8 cellular contexts compared by ENCODE assay signal in the genomic region with DNA sequence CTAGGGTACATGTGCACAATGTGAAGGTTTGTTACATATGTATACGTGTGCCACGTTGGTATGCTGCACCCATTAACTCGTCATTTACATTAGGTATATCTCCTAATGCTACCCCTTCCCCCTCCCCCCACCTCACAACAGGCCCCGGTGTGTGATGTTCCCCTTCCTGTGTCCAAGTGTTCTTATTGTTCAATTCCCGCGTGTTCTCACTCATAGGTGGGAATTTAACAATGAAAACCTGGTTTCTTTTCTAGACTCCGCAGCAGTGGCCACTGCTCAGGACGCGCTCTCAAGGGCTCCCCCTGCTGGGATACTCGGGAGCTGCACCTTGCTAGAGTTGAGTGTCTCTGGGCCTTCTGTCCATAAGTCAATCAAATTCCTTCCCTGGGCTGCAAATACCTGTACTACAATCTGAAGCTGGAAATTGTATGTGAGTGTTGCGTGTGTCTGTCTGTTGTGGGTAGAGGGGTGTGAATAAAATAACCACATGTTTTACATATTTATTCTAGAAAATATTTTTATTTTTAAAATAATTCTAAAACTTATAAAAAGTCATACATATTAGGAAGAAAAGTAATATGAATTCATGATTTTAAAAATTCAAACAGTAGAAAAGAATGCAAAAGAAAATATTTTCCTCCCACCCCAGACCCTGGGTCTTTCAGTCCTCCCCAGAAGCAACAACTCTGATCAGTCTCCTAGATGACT. TPM values are rescaled to one million over a fixed set of nuclear protein-coding genes. Genes with fewer than 3 reads are reported as not detected.
DNase-seq lines count a peak whose midpoint lies in the region; ATAC-seq, FAIRE-seq and TF ChIP-seq lines count a peak whose summit lies in the region.

No MANE protein-coding gene starts in this region.

- no peak overlapping the region; the same call in 1 of the 2 replicates for H2AFZ ChIP-seq in SK-N-SH (ENCODE audit: low read depth)

- peak overlapping the region; percentile 27 for H3K27ac Mint-ChIP-seq in activated naive CD4-positive, alpha-beta T cell treated with anti-CD3 and anti-CD28 coated beads, Interleukin-2, amount 50 U/mL, for 24 hours

- intact Hi-C loops in Right ventricle myocardium superior (cut with DNase I): loop anchor here (5.0 kb wide), 1 partner anchor 145 kb away; no protein-coding TSS in a partner anchor

- peaks cover 2% of the 10 kb centered on the region for H3K27me3 Mint-ChIP-seq in activated naive CD4-positive, alpha-beta T cell treated with anti-CD3 and anti-CD28 coated beads, Interleukin-2, amount 50 U/mL, for 24 hours

- H3K4me3 Mint-ChIP-seq in activated naive CD4-positive, alpha-beta T cell treated with anti-CD3 and anti-CD28 coated beads, Interleukin-2, amount 50 U/mL, for 24 hours: peak overlapping the region; percentile 86

- ATAC-seq in Right ventricle myocardium superior (ENCODE audit: poor library complexity): peak; percentile 94

- peaks cover 16% of the 10 kb centered on the region for H3F3A ChIP-seq in SK-N-SH (replicated peaks; ENCODE audit: insufficient read depth)

- no peak for TF ChIP-seq POLR2A in tibial nerve (IDR thresholded peaks at IDR 0.05)

- H3K9me3 Mint-ChIP-seq in activated naive CD4-positive, alpha-beta T cell treated with anti-CD3 and anti-CD28 coated beads, Interleukin-2, amount 50 U/mL, for 24 hours: no peaks in the 10 kb centered on the region

- no peaks in the 10 kb centered on the region for H4K20me1 ChIP-seq in SK-N-SH (ENCODE audit: insufficient read depth)

- TF ChIP-seq EP300 in SK-N-SH (IDR thresholded peaks at IDR 0.05; ENCODE audit: borderline replicate concordance in 1 of 2, low read depth in 1 of 2, low read length in 1 of 2) (no peak), tibial nerve (IDR thresholded peaks at IDR 0.05) (no peak)

- no peak overlapping the region for H3K9ac ChIP-seq in SK-N-SH

- FAIRE-seq in GM18507 (lab: Jason Lieb, UNC): peak; percentile 85

- no peaks in the 10 kb centered on the region for H3K27me3 ChIP-seq in SK-N-SH (ENCODE audit: insufficient read depth)
- no peaks in the 10 kb centered on the region for H3K27me3 ChIP-seq in tibial nerve

- DNase-seq in GM18507 (ENCODE audit: extremely low spot score, insufficient read length, low read depth) (peak; percentile 71), NAMALWA (ENCODE audit: low spot score) (peak; percentile 92), SK-N-SH (peak; percentile 74), Right ventricle myocardium superior (peak; percentile 92), pons (ENCODE audit: low spot score) (peak; percentile 57), tibial nerve (ENCODE audit: low spot score in 2 of 2) (peak; percentile 76 to 92)

- WGBS in SK-N-SH (ENCODE audit: low lambda C conversion rate): 16% methylated on average over 11 of the region's 11 CpGs
- WGBS in tibial nerve, 2 donors: 1 to 2% methylated on average over 11 of the region's 11 CpGs

- H3K36me3 Mint-ChIP-seq in activated naive CD4-positive, alpha-beta T cell treated with anti-CD3 and anti-CD28 coated beads, Interleukin-2, amount 50 U/mL, for 24 hours: no peaks in the 10 kb centered on the region

- H3K4me2 ChIP-seq in SK-N-SH: peak overlapping the region; percentile 58; the same call in 1 of the 2 replicates

- POLR2A ChIA-PET in SK-N-SH (lab: Yijun Ruan, JAX): interaction anchor here (0.9 to 1.1 kb wide), 2 partner anchors 32 to 163 kb away, joined by 3 read pairs; no protein-coding TSS in a partner anchor

- H3K9me3 ChIP-seq in SK-N-SH (no peaks in the 10 kb centered on the region), tibial nerve (no peaks in the 10 kb centered on the region)

- no peaks in the 10 kb centered on the region for H3K4me1 Mint-ChIP-seq in activated naive CD4-positive, alpha-beta T cell treated with anti-CD3 and anti-CD28 coated beads, Interleukin-2, amount 50 U/mL, for 24 hours

- no peaks in the 10 kb centered on the region for H3K9me2 ChIP-seq in SK-N-SH

- H3K27ac ChIP-seq in 22Rv1: no peak overlapping the region; the same call in 1 of the 2 replicates
- H3K27ac ChIP-seq in SK-N-SH (ENCODE audit: low read depth in 2 of 2, low read length in 1 of 2): no peak overlapping the region
- H3K27ac ChIP-seq in tibial nerve: no peak overlapping the region

- peaks cover 4 to 11% of the 10 kb centered on the region in 2 experiments; a peak in 3 of 4 replicates for H3K4me1 ChIP-seq in SK-N-SH (ENCODE audit: control insufficient read depth in 1 of 2, insufficient read depth in 2 of 2, low read depth in 1 of 2, low read length in 1 of 2)
- H3K4me1 ChIP-seq in tibial nerve: peaks cover 0 to 4% (median 0%) of the 10 kb centered on the region in 4 donors

- peak overlapping the region in 1 of 2 experiments; percentile 44; a peak in 1 of 4 replicates for H3K4me3 ChIP-seq in SK-N-SH (ENCODE audit: low read depth in 2 of 2, low read length in 1 of 2)
- peak overlapping the region in 3 of 4 donors; percentile 32 to 33 (median 32) for H3K4me3 ChIP-seq in tibial nerve

- peak; percentile 69 for TF ChIP-seq RAD21 in SK-N-SH (IDR thresholded peaks at IDR 0.05; ENCODE audit: low read length)

- H3K36me3 ChIP-seq in SK-N-SH (replicated peaks in 1 of 2; ENCODE audit: control insufficient read depth in 1 of 2, insufficient read depth in 2 of 2, low read length in 1 of 2): no peaks in the 10 kb centered on the region
- no peaks in the 10 kb centered on the region for H3K36me3 ChIP-seq in tibial nerve

- no peaks in the 10 kb centered on the region for H3K79me2 ChIP-seq in SK-N-SH (ENCODE audit: insufficient read depth)

- CTCF ChIA-PET in SK-N-SH (lab: Yijun Ruan, JAX): interaction anchor here (0.6 to 17.1 kb wide), 23 partner anchors 9 to 628 kb away, joined by 3 to 323 read pairs (median 5); a partner anchor contains a TSS

- TF ChIP-seq CTCF in 22Rv1 (IDR thresholded peaks at IDR 0.05) (peak; percentile 99), SK-N-SH (IDR thresholded peaks at IDR 0.05) (peak; percentile 92), tibial nerve (IDR thresholded peaks at IDR 0.05) (peak; percentile 76 to 98 (median 97))

TF ChIP-seq in SK-N-SH, 30 proteins besides CTCF, POLR2A, EP300 and RAD21:
- TF ChIP-seq, protein P1, sequence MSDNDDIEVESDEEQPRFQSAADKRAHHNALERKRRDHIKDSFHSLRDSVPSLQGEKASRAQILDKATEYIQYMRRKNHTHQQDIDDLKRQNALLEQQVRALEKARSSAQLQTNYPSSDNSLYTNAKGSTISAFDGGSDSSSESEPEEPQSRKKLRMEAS (IDR thresholded peaks at IDR 0.05; ENCODE audit: low read depth): peak; percentile 61
- peak; percentile 15; the same call in 1 of the 2 replicates for TF ChIP-seq TCF12 (IDR thresholded peaks at IDR 0.05)
- TF ChIP-seq RFX5 (IDR thresholded peaks at IDR 0.05; ENCODE audit: low read length): no peak
- 0 out of 2 replicates have a peak, but pooled peaks have one; percentile 16 for TF ChIP-seq SIN3A (IDR thresholded peaks at IDR 0.05; ENCODE audit: borderline replicate concordance, low read depth, low read length)
- TF ChIP-seq TEAD4 (IDR thresholded peaks at IDR 0.05; ENCODE audit: borderline replicate concordance, insufficient read depth): no peak
- TF ChIP-seq RCOR1 (IDR thresholded peaks at IDR 0.05; ENCODE audit: low read length): 0 out of 2 replicates have a peak, but pooled peaks have one; percentile 21
- TF ChIP-seq SMC3 (IDR thresholded peaks at IDR 0.05; ENCODE audit: low read depth, low read length): peak; percentile 77
- TF ChIP-seq, protein P2, sequence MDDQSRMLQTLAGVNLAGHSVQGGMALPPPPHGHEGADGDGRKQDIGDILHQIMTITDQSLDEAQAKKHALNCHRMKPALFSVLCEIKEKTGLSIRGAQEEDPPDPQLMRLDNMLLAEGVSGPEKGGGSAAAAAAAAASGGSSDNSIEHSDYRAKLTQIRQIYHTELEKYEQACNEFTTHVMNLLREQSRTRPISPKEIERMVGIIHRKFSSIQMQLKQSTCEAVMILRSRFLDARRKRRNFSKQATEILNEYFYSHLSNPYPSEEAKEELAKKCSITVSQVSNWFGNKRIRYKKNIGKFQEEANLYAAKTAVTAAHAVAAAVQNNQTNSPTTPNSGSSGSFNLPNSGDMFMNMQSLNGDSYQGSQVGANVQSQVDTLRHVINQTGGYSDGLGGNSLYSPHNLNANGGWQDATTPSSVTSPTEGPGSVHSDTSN (IDR thresholded peaks at IDR 0.05): peak; percentile 29; the same call in 1 of the 2 replicates
- peak; percentile 40 for TF ChIP-seq CHD2 (IDR thresholded peaks at IDR 0.05; ENCODE audit: low read length, partially characterized antibody)

RNA-seq across cellular contexts. Expression of a gene that starts 8.2 kb away (rescaled TPM):
- 13.3 and 14.6 TPM in 2 replicates for polyA plus RNA-seq in SK-N-SH (2012; rRNA removed)
- 11.8 and 12.4 TPM in 2 replicates for polyA plus RNA-seq in SK-N-SH (2012; cell fraction: cytosol; rRNA removed)
- polyA plus RNA-seq in SK-N-SH (2012; cell fraction: nucleus; rRNA removed): 31.9 and 42.2 TPM in 2 replicates
- total RNA-seq in Right ventricle myocardium superior: 12.3 TPM
- total RNA-seq in tibial nerve: 10 to 100 TPM; 12.5 to 41.1 (median 29.9) TPM

RNA-seq across cellular contexts. Expression of a gene that starts 9.2 kb away (rescaled TPM):
- 1.2 and 1.3 TPM in 2 replicates for polyA plus RNA-seq in SK-N-SH (2012; rRNA removed)
- 0.62 and 0.83 TPM in 2 replicates for polyA plus RNA-seq in SK-N-SH (2012; cell fraction: cytosol; rRNA removed)
- polyA plus RNA-seq in SK-N-SH (2012; cell fraction: nucleus; rRNA removed): 0.87 and 0.99 TPM in 2 replicates
- total RNA-seq in Right ventricle myocardium superior: 0.08 TPM
- total RNA-seq in tibial nerve: 1 to 10 TPM in 1 of 4 donors, under 1 TPM in 1, not detected in 2; 0.90 to 1.0 TPM

RNA-seq across cellular contexts. Expression of a gene that starts 35.5 kb away (rescaled TPM):
- polyA plus RNA-seq in SK-N-SH (2012; rRNA removed): 41.5 and 55.7 TPM in 2 replicates
- 29.6 and 32.6 TPM in 2 replicates for polyA plus RNA-seq in SK-N-SH (2012; cell fraction: cytosol; rRNA removed)
- 121 and 191 TPM in 2 replicates for polyA plus RNA-seq in SK-N-SH (2012; cell fraction: nucleus; rRNA removed)
- total RNA-seq in Right ventricle myocardium superior (155 TPM), tibial nerve (10 to 100 TPM; 30.0 to 51.9 (median 41.3) TPM)
